ENCODE assay signal across 12 cellular contexts in the genomic region with DNA sequence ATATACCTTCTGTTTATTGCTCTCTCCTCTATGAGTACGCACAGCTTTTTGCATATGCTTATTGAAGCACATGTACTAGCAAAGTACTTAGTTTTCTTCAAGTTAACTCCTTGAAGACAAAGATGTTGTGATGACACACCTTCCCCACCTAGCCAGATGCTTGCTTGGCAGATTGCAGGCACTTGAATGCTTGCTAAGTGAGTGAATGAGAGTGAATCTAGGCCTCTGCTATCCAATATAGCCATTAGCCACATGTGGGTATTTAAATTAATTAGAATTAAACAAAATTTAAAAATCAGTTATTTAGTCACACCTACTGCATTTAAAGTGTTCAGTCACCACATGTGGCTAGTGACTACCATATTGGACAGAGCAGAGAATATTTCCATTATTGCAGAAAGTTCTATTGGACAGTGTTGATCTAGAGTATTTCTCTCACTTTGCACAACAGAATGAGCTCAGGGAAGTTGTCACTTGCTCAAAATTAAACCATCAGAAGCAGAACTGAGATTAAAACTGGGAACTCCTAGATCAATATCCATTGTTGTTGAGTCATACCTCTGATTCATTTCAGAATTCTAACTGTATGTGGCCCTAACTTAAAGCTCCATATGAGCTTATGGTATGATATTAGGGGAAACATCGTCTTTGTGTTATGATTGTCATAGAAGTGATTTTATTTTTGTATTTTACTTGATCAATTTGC.
DNase-seq lines count a peak whose midpoint lies in the region; ATAC-seq and TF ChIP-seq lines count a peak whose summit lies in the region.
"Had no signal": no experiment of that assay in that cellular context is flagged by ENCODE, and none has a peak within 500 bp of the region (broad histone marks: within the 10 kb centered on the region; RNA-seq: fewer than 3 reads in every experiment).

No MANE protein-coding gene starts in this region.

- TF ChIP-seq CTCF in GM06990 (IDR thresholded peaks at IDR 0.05; ENCODE audit: insufficient read depth, low read length, poor library complexity, severe bottlenecking), result no peak
- no peak for TF ChIP-seq CTCF in OCI-LY3 (IDR thresholded peaks at IDR 0.05; ENCODE audit: low read depth, low read length)

- H3K27ac ChIP-seq in OCI-LY3 (ENCODE audit: low read length), result peak overlapping the region; percentile 82

- no peaks in the 10 kb centered on the region for H3K9me3 ChIP-seq in OCI-LY3 (ENCODE audit: insufficient read depth, low read length)

- H3K79me2 ChIP-seq in OCI-LY3 (ENCODE audit: low read length), result no peaks in the 10 kb centered on the region

- no peak overlapping the region for H3K9ac ChIP-seq in OCI-LY3 (ENCODE audit: low read length)

- H3K4me3 ChIP-seq in GM06990 (replicated peaks; ENCODE audit: low read depth, low read length) (no peak overlapping the region), OCI-LY3 (ENCODE audit: low read length) (no peak overlapping the region)
- H3K4me3 ChIP-seq: GM23338 had no signal

- no peaks in the 10 kb centered on the region for H4K20me1 ChIP-seq in OCI-LY3 (ENCODE audit: insufficient read depth, low read length)

- H3K27me3 ChIP-seq in GM06990 (replicated peaks; ENCODE audit: control insufficient read depth, insufficient read depth, low read length), result no peaks in the 10 kb centered on the region
- no peaks in the 10 kb centered on the region for H3K27me3 ChIP-seq in OCI-LY3 (ENCODE audit: low read depth, low read length)

- H3K4me1 ChIP-seq in OCI-LY3 (ENCODE audit: low read length), result peaks cover 32% of the 10 kb centered on the region

- peak overlapping the region; percentile 40 for H3K4me2 ChIP-seq in OCI-LY3 (ENCODE audit: low read length)
- H3K4me2 ChIP-seq: GM23338 had no signal

- H2AFZ ChIP-seq in OCI-LY3 (ENCODE audit: low read depth, low read length), result no peak overlapping the region
- H2AFZ ChIP-seq: GM23338 had no signal

- ATAC-seq in GM19395 (IDR thresholded peaks at IDR 0.05; ENCODE audit: unreplicated experiment) (peak; percentile 93), HG02981 (IDR thresholded peaks at IDR 0.05; ENCODE audit: unreplicated experiment) (peak; percentile 94)
- ATAC-seq: GM23338 had no signal

- DNase-seq in GM06990 (ENCODE audit: extremely low read depth, insufficient read length) (peak; percentile 59), kidney glomerular epithelial cell (lab: John Stamatoyannopoulos, UW) (no peak), NCI-H2171 (lab: John Stamatoyannopoulos, UW) (no peak), Kasumi-1 (lab: John Stamatoyannopoulos, UW) (no peak), NCI-H2081 treated with DMSO at 0.1 percent for 48 hours (lab: John Stamatoyannopoulos, UW) (no peak)
- DNase-seq: CD4-positive, CD25-positive, alpha-beta regulatory T cell; midbrain; NCI-H1694 had no signal

- H3K36me3 ChIP-seq in GM06990 (ENCODE audit: control insufficient read depth, insufficient read depth, low read length) (no peaks in the 10 kb centered on the region), OCI-LY3 (replicated peaks; ENCODE audit: low read depth, low read length) (no peaks in the 10 kb centered on the region)
